8 cellular contexts compared by ENCODE assay signal in genomic region chr7:111029574-111030357, GRCh38.
DNase-seq lines count a peak whose midpoint lies in the region; ATAC-seq, FAIRE-seq and TF ChIP-seq lines count a peak whose summit lies in the region.

No MANE protein-coding gene starts in this region.

- H2BK5ac ChIP-seq in trophoblast cell (ENCODE audit: low read depth, low read length, poor library complexity): no peak overlapping the region

- peaks cover 49% of the 10 kb centered on the region for H3K4me1 ChIP-seq in DND-41 (ENCODE audit: insufficient read depth, low read length)
- peaks cover 0 to 3% of the 10 kb centered on the region in 2 donors for H3K4me1 ChIP-seq in small intestine (ENCODE audit: control insufficient read depth in 2 of 2, insufficient read depth in 1 of 2, low read depth in 1 of 2, low read length in 1 of 2)
- H3K4me1 ChIP-seq in prostate gland (replicated peaks): no peaks in the 10 kb centered on the region
- no peaks in the 10 kb centered on the region for H3K4me1 ChIP-seq in trophoblast cell (ENCODE audit: control insufficient read depth in 1 of 2, insufficient read depth in 2 of 2, low read length in 2 of 2)

- H3K18ac ChIP-seq in trophoblast cell (ENCODE audit: low read length): no peak overlapping the region

- WGBS in small intestine, 3 donors: 21 to 43% (median 41%) methylated on average over 1 of the region's 1 CpG
- WGBS in prostate gland: 21% methylated on average over 1 of the region's 1 CpG
- no CpG with 5 or more reads among the region's 1 CpG for WGBS in trophoblast cell (ENCODE audit: extremely low coverage, insufficient coverage, insufficient read length)

- peak overlapping the region; percentile 26; the same call in 1 of the 2 replicates for H3K9ac ChIP-seq in DND-41 (ENCODE audit: low read depth, low read length)
- H3K9ac ChIP-seq in trophoblast cell (ENCODE audit: low read length): no peak overlapping the region

- H3K27ac ChIP-seq in DND-41 (ENCODE audit: low read length): peak overlapping the region; percentile 71
- H3K27ac ChIP-seq in small intestine (ENCODE audit: low read depth in 1 of 2, low read length in 1 of 2): no peak overlapping the region
- no peak overlapping the region for H3K27ac ChIP-seq in prostate gland
- H3K27ac ChIP-seq in trophoblast cell (ENCODE audit: low read depth, low read length): no peak overlapping the region

- no peak for FAIRE-seq in small intestine (lab: Jason Lieb, UNC)

- intact Hi-C loops in prostate gland (cut with DNase I): no loop called here

- DNase-seq in DND-41 (peak; percentile 38), MV-4-11 (lab: John Stamatoyannopoulos, UW) (peak; percentile 74), small intestine (peak; percentile 23), ecto neural progenitor cell (ENCODE audit: low spot score) (no peak), prostate gland (ENCODE audit: low spot score) (no peak), trophoblast cell (no peak)
- peak; percentile 59 for DNase-seq in activated naive CD8-positive, alpha-beta T cell treated with anti-CD3 and anti-CD28 coated beads, Interleukin-2, amount 50 U/mL, for 16 hours (ENCODE audit: low read depth, low spot score)

- TF ChIP-seq CTCF in DND-41 (IDR thresholded peaks at IDR 0.05; ENCODE audit: borderline replicate concordance, extremely low read depth, low read length, poor library complexity, severe bottlenecking) (no peak), prostate gland (IDR thresholded peaks at IDR 0.05) (no peak)

- H3K4me3 ChIP-seq in DND-41 (ENCODE audit: low read depth in 1 of 2, low read length in 2 of 2) (no peak overlapping the region), small intestine (ENCODE audit: low read depth in 1 of 2, low read length in 2 of 2) (no peak overlapping the region), prostate gland (no peak overlapping the region), trophoblast cell (ENCODE audit: low read depth, low read length) (no peak overlapping the region)

- H3K79me2 ChIP-seq in DND-41 (ENCODE audit: insufficient read depth, low read length): no peaks in the 10 kb centered on the region
- H3K79me2 ChIP-seq in trophoblast cell (ENCODE audit: control insufficient read depth, insufficient read depth, low read length, poor library complexity): no peaks in the 10 kb centered on the region

- no peaks in the 10 kb centered on the region for H3K79me1 ChIP-seq in trophoblast cell (ENCODE audit: low read length)

- H4K8ac ChIP-seq in trophoblast cell (ENCODE audit: low read depth, low read length): no peak overlapping the region

- H2BK12ac ChIP-seq in trophoblast cell (ENCODE audit: low read length): no peak overlapping the region

- H3K4ac ChIP-seq in trophoblast cell (ENCODE audit: low read depth, low read length): no peak overlapping the region

- H3K9me3 ChIP-seq in DND-41 (ENCODE audit: insufficient read depth, low read length, severe bottlenecking): no peaks in the 10 kb centered on the region
- no peaks in the 10 kb centered on the region for H3K9me3 ChIP-seq in small intestine (ENCODE audit: control insufficient read depth, low read depth)
- no peaks in the 10 kb centered on the region for H3K9me3 ChIP-seq in prostate gland
- no peaks in the 10 kb centered on the region for H3K9me3 ChIP-seq in trophoblast cell (ENCODE audit: insufficient read depth, low read depth, low read length)

- peak overlapping the region; percentile 48 for H2AFZ ChIP-seq in DND-41 (ENCODE audit: low read depth, low read length)
- no peak overlapping the region for H2AFZ ChIP-seq in trophoblast cell (ENCODE audit: insufficient read depth, low read length, poor library complexity)

- H3K36me3 ChIP-seq in DND-41 (ENCODE audit: insufficient read depth, low read length): no peaks in the 10 kb centered on the region
- H3K36me3 ChIP-seq in small intestine (ENCODE audit: control insufficient read depth in 2 of 2, insufficient read depth in 2 of 2, low read length in 2 of 2): no peaks in the 10 kb centered on the region
- no peaks in the 10 kb centered on the region for H3K36me3 ChIP-seq in prostate gland
- no peaks in the 10 kb centered on the region for H3K36me3 ChIP-seq in trophoblast cell (ENCODE audit: control insufficient read depth in 1 of 2, insufficient read depth in 2 of 2, low read length in 2 of 2)

- H2AK5ac ChIP-seq in trophoblast cell (ENCODE audit: low read length): no peak overlapping the region

- H3K27me3 ChIP-seq in DND-41 (ENCODE audit: insufficient read depth, low read length, poor library complexity) (no peaks in the 10 kb centered on the region), small intestine (ENCODE audit: control insufficient read depth in 2 of 2, insufficient read depth in 2 of 2, low read length in 2 of 2) (no peaks in the 10 kb centered on the region), prostate gland (replicated peaks; ENCODE audit: insufficient read depth) (no peaks in the 10 kb centered on the region), trophoblast cell (ENCODE audit: insufficient read depth, low read length) (no peaks in the 10 kb centered on the region)

- no peak overlapping the region for H4K91ac ChIP-seq in trophoblast cell (ENCODE audit: low read depth, low read length)

- no peak overlapping the region for H3K23ac ChIP-seq in trophoblast cell (ENCODE audit: low read length)

- no peak overlapping the region for H3K14ac ChIP-seq in trophoblast cell (ENCODE audit: low read length)

- peak overlapping the region; percentile 25; the same call in 1 of the 2 replicates for H3K4me2 ChIP-seq in DND-41 (ENCODE audit: insufficient read depth, low read length)
- no peak overlapping the region for H3K4me2 ChIP-seq in trophoblast cell (ENCODE audit: low read length)

- TF ChIP-seq POLR2A in prostate gland (IDR thresholded peaks at IDR 0.05): no peak

- no peak overlapping the region for H4K12ac ChIP-seq in trophoblast cell (ENCODE audit: low read depth, low read length)

- H2BK120ac ChIP-seq in trophoblast cell (ENCODE audit: insufficient read depth, low read length, poor library complexity): no peak overlapping the region

- no peak for ATAC-seq in DND-41 (ENCODE audit: insufficient read depth, low read depth)
- peak; percentile 59 for ATAC-seq in GM19463 (IDR thresholded peaks at IDR 0.05; ENCODE audit: unreplicated experiment)

- H4K20me1 ChIP-seq in DND-41 (ENCODE audit: insufficient read depth, low read length): no peaks in the 10 kb centered on the region

Comparison
In these comparisons a context has a peak if more than half of its experiments do, and no peak if none do; other contexts are left out.
1. DNase-seq: peak in DND-41 (single experiment), MV-4-11 (single experiment), activated naive CD8-positive, alpha-beta T cell treated with anti-CD3 and anti-CD28 coated beads, Interleukin-2, amount 50 U/mL, for 16 hours (single experiment) and small intestine (single experiment); none in ecto neural progenitor cell (single experiment), prostate gland (single experiment) and trophoblast cell (0 of 2).